ENCODE assay signal across 2 cellular contexts in the genomic region with DNA sequence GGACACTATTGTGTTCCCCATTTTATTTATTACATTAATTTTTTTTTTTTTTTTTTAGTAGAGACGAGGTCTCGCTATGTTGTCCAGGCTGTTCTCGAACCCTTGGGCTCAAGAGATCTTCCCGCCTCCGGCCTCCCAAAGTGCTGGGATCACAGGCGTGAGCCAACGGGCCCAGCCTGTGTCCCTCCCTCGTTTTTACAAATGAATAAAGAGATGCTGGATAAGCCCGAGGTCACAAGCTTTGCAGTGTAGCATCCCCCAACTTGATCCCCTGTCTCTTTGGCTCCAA.
TF ChIP-seq lines count a peak whose summit lies in the region.

No MANE protein-coding gene starts in this region.

TF ChIP-seq in H1, 55 proteins besides CTCF, POLR2A, EP300 and RAD21:
- TF ChIP-seq CHD1 (IDR thresholded peaks at IDR 0.05; ENCODE audit: low read depth, low read length) (no peak), KDM4A (IDR thresholded peaks at IDR 0.05; ENCODE audit: low read depth, low read length, severe bottlenecking) (no peak), USF2 (IDR thresholded peaks at IDR 0.05; ENCODE audit: low read length) (no peak), PHF8 (conservative IDR thresholded peaks at IDR 0.05; ENCODE audit: low read depth, low read length) (no peak), TCF12 (IDR thresholded peaks at IDR 0.05; ENCODE audit: low read depth, low read length) (no peak), POLR2AphosphoS5 (IDR thresholded peaks at IDR 0.05; ENCODE audit: low read depth, low read length) (no peak), SP4 (IDR thresholded peaks at IDR 0.05; ENCODE audit: low read length) (no peak), MAFK (IDR thresholded peaks at IDR 0.05; ENCODE audit: low read depth, low read length) (no peak), GTF2F1 (IDR thresholded peaks at IDR 0.05; ENCODE audit: borderline replicate concordance, low read depth, low read length) (no peak), EZH2 (IDR thresholded peaks at IDR 0.05; ENCODE audit: low read depth, low read length, severe bottlenecking) (no peak), MAX (IDR thresholded peaks at IDR 0.05) (no peak), CBX5 (IDR thresholded peaks at IDR 0.05; ENCODE audit: low read depth, low read length) (no peak), YY1 (IDR thresholded peaks at IDR 0.05; ENCODE audit: low read depth, low read length) (no peak), BACH1 (IDR thresholded peaks at IDR 0.05; ENCODE audit: low read length) (no peak), TBP (IDR thresholded peaks at IDR 0.05; ENCODE audit: low read depth, low read length) (no peak; the same call in 1 of the 2 replicates), SP2 (IDR thresholded peaks at IDR 0.05; ENCODE audit: low read length) (no peak), SP1 (IDR thresholded peaks at IDR 0.05; ENCODE audit: low read depth, low read length) (no peak), BRCA1 (IDR thresholded peaks at IDR 0.05; ENCODE audit: low read depth, low read length) (no peak), CEBPB (IDR thresholded peaks at IDR 0.05; ENCODE audit: low read depth, low read length) (no peak), NANOG (IDR thresholded peaks at IDR 0.05; ENCODE audit: insufficient read depth, low read depth, low read length, poor library complexity, severe bottlenecking) (no peak)

TF ChIP-seq in neural cell, 6 proteins besides CTCF, POLR2A, EP300 and RAD21:
- no peak for TF ChIP-seq TAF1 (IDR thresholded peaks at IDR 0.05; ENCODE audit: low read depth)
- TF ChIP-seq, protein P1, sequence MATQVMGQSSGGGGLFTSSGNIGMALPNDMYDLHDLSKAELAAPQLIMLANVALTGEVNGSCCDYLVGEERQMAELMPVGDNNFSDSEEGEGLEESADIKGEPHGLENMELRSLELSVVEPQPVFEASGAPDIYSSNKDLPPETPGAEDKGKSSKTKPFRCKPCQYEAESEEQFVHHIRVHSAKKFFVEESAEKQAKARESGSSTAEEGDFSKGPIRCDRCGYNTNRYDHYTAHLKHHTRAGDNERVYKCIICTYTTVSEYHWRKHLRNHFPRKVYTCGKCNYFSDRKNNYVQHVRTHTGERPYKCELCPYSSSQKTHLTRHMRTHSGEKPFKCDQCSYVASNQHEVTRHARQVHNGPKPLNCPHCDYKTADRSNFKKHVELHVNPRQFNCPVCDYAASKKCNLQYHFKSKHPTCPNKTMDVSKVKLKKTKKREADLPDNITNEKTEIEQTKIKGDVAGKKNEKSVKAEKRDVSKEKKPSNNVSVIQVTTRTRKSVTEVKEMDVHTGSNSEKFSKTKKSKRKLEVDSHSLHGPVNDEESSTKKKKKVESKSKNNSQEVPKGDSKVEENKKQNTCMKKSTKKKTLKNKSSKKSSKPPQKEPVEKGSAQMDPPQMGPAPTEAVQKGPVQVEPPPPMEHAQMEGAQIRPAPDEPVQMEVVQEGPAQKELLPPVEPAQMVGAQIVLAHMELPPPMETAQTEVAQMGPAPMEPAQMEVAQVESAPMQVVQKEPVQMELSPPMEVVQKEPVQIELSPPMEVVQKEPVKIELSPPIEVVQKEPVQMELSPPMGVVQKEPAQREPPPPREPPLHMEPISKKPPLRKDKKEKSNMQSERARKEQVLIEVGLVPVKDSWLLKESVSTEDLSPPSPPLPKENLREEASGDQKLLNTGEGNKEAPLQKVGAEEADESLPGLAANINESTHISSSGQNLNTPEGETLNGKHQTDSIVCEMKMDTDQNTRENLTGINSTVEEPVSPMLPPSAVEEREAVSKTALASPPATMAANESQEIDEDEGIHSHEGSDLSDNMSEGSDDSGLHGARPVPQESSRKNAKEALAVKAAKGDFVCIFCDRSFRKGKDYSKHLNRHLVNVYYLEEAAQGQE (IDR thresholded peaks at IDR 0.05; ENCODE audit: borderline replicate concordance) = peak; percentile 4
